8 cellular contexts compared by ENCODE assay signal in the genomic region with DNA sequence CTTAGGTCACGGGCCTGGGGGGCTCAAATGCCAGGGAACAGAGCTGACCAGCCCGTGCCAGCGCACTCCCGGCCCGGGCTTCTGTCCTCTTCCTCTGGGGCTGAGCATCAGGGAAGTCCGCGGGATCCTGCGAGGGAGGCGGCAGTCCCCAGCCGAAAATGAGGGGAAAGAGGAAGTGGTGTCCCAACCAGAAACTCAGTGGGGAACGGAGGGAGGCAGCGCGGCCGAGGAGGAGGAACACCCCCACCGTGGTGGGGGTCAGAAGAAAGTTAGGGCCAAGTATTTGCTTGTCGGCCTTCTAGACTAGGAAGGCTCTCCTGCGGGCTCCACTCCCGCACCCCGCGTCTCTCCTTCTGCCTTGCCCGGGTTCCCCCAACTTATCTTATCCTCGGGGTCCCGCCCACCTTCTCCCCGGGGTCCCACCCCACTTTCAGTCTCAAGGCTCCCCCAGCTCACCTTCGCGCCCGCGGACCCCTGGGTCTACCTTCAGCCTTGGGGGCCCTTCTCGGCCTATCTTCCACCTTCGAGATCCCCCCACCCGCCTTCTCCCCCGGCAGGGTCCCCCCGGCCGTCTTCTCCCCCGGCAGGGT. TPM values are rescaled to one million over a fixed set of nuclear protein-coding genes. Genes with fewer than 3 reads are reported as not detected.
A peak's percentile ranks its signal among the peaks of the same experiment; 100 is the strongest.
DNase-seq lines count a peak whose midpoint lies in the region; ATAC-seq and TF ChIP-seq lines count a peak whose summit lies in the region.

No MANE protein-coding gene starts in this region.

- H3K27me3 ChIP-seq in AG04450 (ENCODE audit: control insufficient read depth, insufficient read depth, low read length) (no peaks in the 10 kb centered on the region), liver (ENCODE audit: control insufficient read depth in 4 of 4, insufficient read depth in 4 of 4, low read length in 3 of 4) (no peaks in the 10 kb centered on the region)

- H3K36me3 ChIP-seq in liver (ENCODE audit: control insufficient read depth in 4 of 4, insufficient read depth in 3 of 4, low read depth in 1 of 4, low read length in 3 of 4): no peaks in the 10 kb centered on the region

- ATAC-seq in activated CD4-positive, CD25-positive, alpha-beta regulatory T cell treated with anti-CD3 and anti-CD28 coated beads, Interleukin-2, amount 50 U/mL, for 24 hours: peak; percentile 26 to 33

- peaks cover 3% of the 10 kb centered on the region; the same call in 1 of the 2 replicates for H3K9me3 ChIP-seq in AG04450 (ENCODE audit: control insufficient read depth, insufficient read depth, low read length)
- H3K9me3 ChIP-seq in liver (ENCODE audit: control insufficient read depth in 4 of 4, low read length in 3 of 4): peaks cover 0 to 3% (median 0%) of the 10 kb centered on the region in 4 donors

- no peak for TF ChIP-seq CTCF in AG04450 (IDR thresholded peaks at IDR 0.05; ENCODE audit: low read depth, low read length)
- no peak for TF ChIP-seq CTCF in liver (IDR thresholded peaks at IDR 0.05; ENCODE audit: low read depth, low read length, missing input control)

- TF ChIP-seq RAD21 in liver (IDR thresholded peaks at IDR 0.05): no peak

- peak overlapping the region; percentile 16 to 58 for H3K9ac ChIP-seq in liver (ENCODE audit: low read depth in 1 of 2, low read length in 2 of 2)

- H3K27ac ChIP-seq in AG04450 (ENCODE audit: low read depth, low read length) (peak overlapping the region; percentile 47), liver (ENCODE audit: low read depth in 1 of 2, low read length in 2 of 2) (peak overlapping the region; percentile 76 to 83)

- POLR2A ChIA-PET in AG04450 (lab: Yijun Ruan, JAX): interaction anchor here (0.6 to 1.1 kb wide), 3 partner anchors 9 to 273 kb away, joined by 3 to 7 read pairs (median 4); no protein-coding TSS in a partner anchor

- H3K4me3 ChIP-seq in AG04450 (ENCODE audit: low read depth, low read length): peak overlapping the region; percentile 66
- peak overlapping the region; percentile 56 to 87 (median 71) for H3K4me3 ChIP-seq in liver (ENCODE audit: low read depth in 1 of 3, low read length in 3 of 3)

- TF ChIP-seq POLR2A in GM19193 (IDR thresholded peaks at IDR 0.05; ENCODE audit: extremely low read depth, insufficient read depth, insufficient read length): peak; percentile 59

- DNase-seq in AG04450 (ENCODE audit: low read depth, low spot score): no peak
- DNase-seq in Kasumi-1 (lab: John Stamatoyannopoulos, UW): peak; percentile 74 to 75
- DNase-seq in dermis blood vessel endothelial cell: peak; percentile 40
- DNase-seq in stimulated activated CD8-positive, alpha-beta memory T cell treated with anti-CD3 and anti-CD28 coated beads, Interleukin-15, amount 100 ng/mL, for 1 hour (ENCODE audit: low read depth): peak; percentile 38
- no peak for DNase-seq in NK-92 (lab: John Stamatoyannopoulos, UW; ENCODE audit: unreplicated experiment)

- 2% methylated on average over 35 of the region's 35 CpGs for WGBS in liver

- CTCF ChIA-PET in AG04450 (lab: Charles Lee): interaction anchor here (1.5 to 2.1 kb wide), 2 partner anchors 10 to 387 kb away, joined by 4 to 22 read pairs; no protein-coding TSS in a partner anchor

- H3K4me1 ChIP-seq in liver (ENCODE audit: control insufficient read depth in 4 of 4, insufficient read depth in 4 of 4, low read length in 3 of 4): peaks cover 11 to 36% (median 28%) of the 10 kb centered on the region in 4 donors

TF ChIP-seq in liver, 16 proteins besides CTCF, POLR2A, EP300 and RAD21:
- TF ChIP-seq EGR1 (IDR thresholded peaks at IDR 0.05; ENCODE audit: low read depth in 2 of 2) (no peak), JUND (IDR thresholded peaks at IDR 0.05) (no peak), SP1 (IDR thresholded peaks at IDR 0.05) (no peak), MAX (IDR thresholded peaks at IDR 0.05) (no peak), RXRA (IDR thresholded peaks at IDR 0.05) (no peak), ATF3 (IDR thresholded peaks at IDR 0.05) (no peak), GABPA (IDR thresholded peaks at IDR 0.05 in 1 of 2, conservative IDR thresholded peaks at IDR 0.05 in 1 of 2) (no peak), HNF4G (IDR thresholded peaks at IDR 0.05) (no peak), NR2F2 (IDR thresholded peaks at IDR 0.05) (no peak), FOXA1 (IDR thresholded peaks at IDR 0.05) (no peak), FOXA2 (IDR thresholded peaks at IDR 0.05) (no peak), REST (IDR thresholded peaks at IDR 0.05) (no peak), ZBTB33 (IDR thresholded peaks at IDR 0.05) (no peak)
TF ChIP-seq in liver: peak in this region for 0.

RNA-seq across cellular contexts. Expression of gene PHF2, which starts 0.6 kb away (rescaled TPM):
- polyA plus RNA-seq in AG04450 (2011; rRNA removed) (8.5 and 8.8 TPM in 2 replicates), liver (1 to 10 TPM; 2.3 to 5.2 TPM)
- 7.9 TPM in 2 replicates for polyA minus RNA-seq in AG04450 (2011; rRNA and poly(A)+ RNA removed)
- total RNA-seq in dermis blood vessel endothelial cell (16.0 and 16.3 TPM in 2 replicates), liver (1 to 10 TPM; 8.1 to 8.6 TPM)

Comparison
In these comparisons a context has a peak if more than half of its experiments do, and no peak if none do; other contexts are left out.
1. DNase-seq: peak in Kasumi-1 (2 of 2), dermis blood vessel endothelial cell (single experiment) and stimulated activated CD8-positive, alpha-beta memory T cell treated with anti-CD3 and anti-CD28 coated beads, Interleukin-15, amount 100 ng/mL, for 1 hour (single experiment); none in AG04450 (single experiment) and NK-92 (single experiment).